In genomic region chr20:35772563-35773058, GRCh38 we compare ENCODE assay signal across 8 cellular contexts. TPM values are rescaled to one million over a fixed set of nuclear protein-coding genes. Genes with fewer than 3 reads are reported as not detected.
DNase-seq lines count a peak whose midpoint lies in the region; ATAC-seq and TF ChIP-seq lines count a peak whose summit lies in the region.

No MANE protein-coding gene starts in this region.

- H3K27me3 ChIP-seq in Karpas-422 (ENCODE audit: low read length), result no peaks in the 10 kb centered on the region
- H3K27me3 ChIP-seq in naive thymus-derived CD4-positive, alpha-beta T cell (ENCODE audit: control insufficient read depth in 2 of 2, insufficient read depth in 2 of 2, low read length in 2 of 2), result no peaks in the 10 kb centered on the region

- H3K27ac Mint-ChIP-seq in naive thymus-derived CD4-positive, alpha-beta T cell, result peak overlapping the region; percentile 88 to 100 (median 98)

- no peak overlapping the region for H2AFZ ChIP-seq in Karpas-422 (ENCODE audit: low read length)

- no peaks in the 10 kb centered on the region for H4K20me1 ChIP-seq in Karpas-422 (ENCODE audit: insufficient read depth, low read depth, low read length)

- no peaks in the 10 kb centered on the region for H3K9me3 ChIP-seq in Karpas-422 (ENCODE audit: low read length)
- no peaks in the 10 kb centered on the region for H3K9me3 ChIP-seq in naive thymus-derived CD4-positive, alpha-beta T cell (ENCODE audit: control insufficient read depth in 2 of 3, low read length in 3 of 3)

- H3K9me3 Mint-ChIP-seq in naive thymus-derived CD4-positive, alpha-beta T cell, result peaks cover 0 to 6% (median 0%) of the 10 kb centered on the region in 11 donors

- H3K36me3 ChIP-seq in Karpas-422 (ENCODE audit: insufficient read depth, low read length), result peaks cover 5% of the 10 kb centered on the region; the same call in 1 of the 2 replicates
- H3K36me3 ChIP-seq in naive thymus-derived CD4-positive, alpha-beta T cell (ENCODE audit: control insufficient read depth in 2 of 3, insufficient read depth in 3 of 3, low read length in 3 of 3), result peaks cover 0 to 7% (median 6%) of the 10 kb centered on the region in 3 experiments

- peaks cover 0 to 19% (median 11%) of the 10 kb centered on the region in 5 donors for H3K36me3 Mint-ChIP-seq in naive thymus-derived CD4-positive, alpha-beta T cell

- H3K27ac ChIP-seq in Karpas-422 (ENCODE audit: low read length), result peak overlapping the region; percentile 51
- peak overlapping the region; percentile 95 to 98 for H3K27ac ChIP-seq in coronary artery
- peak overlapping the region; percentile 98 for H3K27ac ChIP-seq in naive thymus-derived CD4-positive, alpha-beta T cell (ENCODE audit: low read depth, low read length)

- intact Hi-C loops in naive thymus-derived CD4-positive, alpha-beta T cell (cut with micrococcal nuclease), result loop anchor here (1.0 to 10.0 kb wide), 5 partner anchors 48 to 230 kb away; partner anchors contain the start of genes NFS1 (in 2 of the 2), ROMO1 (in 2 of the 2), SCAND1 (in 2 of the 2) and ERGIC3 (in 1 of the 2)

- TF ChIP-seq CTCF in coronary artery (IDR thresholded peaks at IDR 0.05), result no peak
- no peak for TF ChIP-seq CTCF in omental fat pad (IDR thresholded peaks at IDR 0.05)

- peak overlapping the region; percentile 79 for H3K9ac ChIP-seq in Karpas-422 (ENCODE audit: low read length)

- POLR2A ChIA-PET in naive thymus-derived CD4-positive, alpha-beta T cell (lab: Charles Lee), result interaction anchor here (0.6 to 18.2 kb wide), 11 partner anchors 8 to 157 kb away, joined by 3 to 733 read pairs (median 5); partner anchors contain the start of genes CPNE1, NFS1, RBM12 and RBM39

- DNase-seq in AG08396 (ENCODE audit: low spot score), result peak; percentile 3
- DNase-seq in Karpas-422, result no peak
- DNase-seq in coronary artery (ENCODE audit: low spot score), result no peak
- DNase-seq in naive thymus-derived CD4-positive, alpha-beta T cell, result peak in 1 of 9 donors; percentile 21
- DNase-seq in omental fat pad (ENCODE audit: low spot score), result no peak
- DNase-seq in stimulated activated CD8-positive, alpha-beta memory T cell treated with anti-CD3 and anti-CD28 coated beads, Interleukin-4, amount 100 ng/mL, for 48 hours, result no peak

- H3K4me3 ChIP-seq in Karpas-422 (ENCODE audit: low read length) (peak overlapping the region; percentile 77), coronary artery (peak overlapping the region; percentile 76)
- peak overlapping the region; percentile 59 for H3K4me3 ChIP-seq in naive thymus-derived CD4-positive, alpha-beta T cell (ENCODE audit: low read length)

- H3K9me2 ChIP-seq in Karpas-422 (replicated peaks; ENCODE audit: insufficient read depth, low read length), result no peaks in the 10 kb centered on the region

- no peak for ATAC-seq in naive thymus-derived CD4-positive, alpha-beta T cell
- ATAC-seq in HG02610 (IDR thresholded peaks at IDR 0.05; ENCODE audit: unreplicated experiment) (no peak), omental fat pad (ENCODE audit: low FRiP score) (no peak), HG02678 (IDR thresholded peaks at IDR 0.05; ENCODE audit: unreplicated experiment) (no peak)

- H3K79me2 ChIP-seq in Karpas-422 (ENCODE audit: low read length), result peaks cover 53% of the 10 kb centered on the region

- no peaks in the 10 kb centered on the region for H3K27me3 Mint-ChIP-seq in naive thymus-derived CD4-positive, alpha-beta T cell

- H3K4me3 Mint-ChIP-seq in naive thymus-derived CD4-positive, alpha-beta T cell, result peak overlapping the region; percentile 84 to 97 (median 94)

- peaks cover 32% of the 10 kb centered on the region for H3K4me1 ChIP-seq in Karpas-422 (ENCODE audit: low read length)
- peaks cover 76 to 78% of the 10 kb centered on the region in 2 donors for H3K4me1 ChIP-seq in naive thymus-derived CD4-positive, alpha-beta T cell (ENCODE audit: control insufficient read depth in 2 of 2, insufficient read depth in 2 of 2, low read length in 2 of 2)

- peak overlapping the region; percentile 88 for H3K4me2 ChIP-seq in Karpas-422 (ENCODE audit: low read depth, low read length, poor library complexity, severe bottlenecking)

- H3K4me1 Mint-ChIP-seq in naive thymus-derived CD4-positive, alpha-beta T cell, result peaks cover 56 to 88% (median 76%) of the 10 kb centered on the region in 7 donors

- CTCF ChIA-PET in naive thymus-derived CD4-positive, alpha-beta T cell (lab: Charles Lee), result interaction anchor here (0.6 to 6.3 kb wide), 3 partner anchors 29 to 1409 kb away, joined by 3 to 58 read pairs (median 6); partner anchors contain the start of genes ITCH, RBM39 and SCAND1

RNA-seq across cellular contexts. Expression of gene PHF20, which starts 0.8 kb away (rescaled TPM):
- total RNA-seq in Karpas-422 (2014; rRNA removed; shearing (Covaris generic); ENCODE audit: low replicate concordance), result 27.8 and 41.7 TPM in 2 replicates
- total RNA-seq in naive thymus-derived CD4-positive, alpha-beta T cell, result 100 to 1,000 TPM in 2 of 5 experiments, 10 to 100 TPM in 3; 57.5 to 157 (median 78.0) TPM
- polyA plus RNA-seq in naive thymus-derived CD4-positive, alpha-beta T cell, result 100 to 1,000 TPM in 1 of 2 donors, 10 to 100 TPM in 1; 99.9 to 138 TPM
- total RNA-seq in omental fat pad, result 10 to 100 TPM; 51.0 to 71.7 (median 54.8) TPM

RNA-seq across cellular contexts. Expression of gene RBM39, which starts 30.6 kb away (rescaled TPM):
- total RNA-seq in Karpas-422 (2014; rRNA removed; shearing (Covaris generic); ENCODE audit: low replicate concordance), result 315 and 375 TPM in 2 replicates
- 1,000 to 10,000 TPM in 2 of 5 experiments, 100 to 1,000 TPM in 3; 372 to 1,041 (median 699) TPM for total RNA-seq in naive thymus-derived CD4-positive, alpha-beta T cell
- polyA plus RNA-seq in naive thymus-derived CD4-positive, alpha-beta T cell, result 100 to 1,000 TPM; 100 to 152 TPM
- total RNA-seq in omental fat pad, result 100 to 1,000 TPM; 231 to 462 (median 427) TPM
